Comparison of ENCODE assay signal across 21 cellular contexts in the genomic region with DNA sequence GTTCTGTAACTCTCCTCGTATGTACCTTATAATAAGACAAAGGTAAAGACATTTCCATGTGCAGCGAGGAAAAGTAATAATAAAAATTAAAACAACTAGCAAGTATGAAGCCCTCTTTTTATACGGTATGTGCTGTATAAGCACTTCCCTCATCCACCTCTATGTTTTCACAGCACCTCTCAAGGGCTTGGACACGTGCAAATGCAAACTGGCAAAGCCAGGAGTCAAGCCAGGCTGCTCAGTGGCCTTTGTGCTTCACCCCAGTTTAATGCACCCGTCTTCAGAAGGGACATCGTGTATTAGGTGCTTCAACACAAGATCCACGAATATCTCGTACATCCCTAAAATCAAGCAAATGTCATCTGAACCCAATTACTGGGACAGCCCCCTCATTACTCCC. TPM values are rescaled to one million over a fixed set of nuclear protein-coding genes. Genes with fewer than 3 reads are reported as not detected.
DNase-seq lines count a peak whose midpoint lies in the region; ATAC-seq and TF ChIP-seq lines count a peak whose summit lies in the region.
"Had no signal": no experiment of that assay in that cellular context is flagged by ENCODE, and none has a peak within 500 bp of the region (broad histone marks: within the 10 kb centered on the region; RNA-seq: fewer than 3 reads in every experiment).

No MANE protein-coding gene starts in this region.

- WGBS in thyroid gland, 2 donors = 31 to 45% methylated on average over 8 of the region's 8 CpGs

- intact Hi-C loops in thyroid gland (cut with DNase I) = no loop called here
- intact Hi-C loops in activated CD4-positive, alpha-beta T cell treated with anti-CD3 and anti-CD28 coated beads for 36 hours (cut with DNase I, micrococcal nuclease) = loop anchor here in 1 of 2 experiments (5.0 kb wide), 1 partner anchor 191 kb away; no protein-coding TSS in a partner anchor

- no peak for DNase-seq in activated T-cell treated with anti-CD3 and anti-CD28 coated beads, Interleukin-2, amount 50 U/mL, for 24 hours
- DNase-seq in activated T-cell treated with anti-CD3 and anti-CD28 coated beads, Interleukin-2, amount 50 U/mL, for 4 hours = no peak
- DNase-seq in WTC11 (ENCODE audit: low spot score) (no peak), immature natural killer cell (no peak), thyroid gland (peak; percentile 75 to 79)
- no peak for DNase-seq in activated CD4-positive, alpha-beta T cell treated with anti-CD3 and anti-CD28 coated beads for 36 hours
- DNase-seq: effector memory CD4-positive, alpha-beta T cell; foreskin melanocyte; GDM1; Karpas-422; mucosa of descending colon; MV-4-11; stimulated activated CD4-positive, alpha-beta T cell treated with anti-CD3 and anti-CD28 coated beads, Interleukin-12 subunit alpha, Interleukin-12 subunit beta, amount 100 ng/mL, for 4 hours; upper lobe of right lung had no signal

- no peaks in the 10 kb centered on the region for H3K9me3 Mint-ChIP-seq in activated T-cell treated with anti-CD3 and anti-CD28 coated beads, Interleukin-2, amount 50 U/mL, for 24 hours
- H3K9me3 Mint-ChIP-seq in activated T-cell treated with anti-CD3 and anti-CD28 coated beads, Interleukin-2, amount 50 U/mL, for 4 hours = no peaks in the 10 kb centered on the region
- H3K9me3 Mint-ChIP-seq in WTC11 (no peaks in the 10 kb centered on the region), immature natural killer cell (no peaks in the 10 kb centered on the region)
- no peaks in the 10 kb centered on the region for H3K9me3 Mint-ChIP-seq in activated CD4-positive, alpha-beta T cell treated with anti-CD3 and anti-CD28 coated beads for 36 hours (ENCODE audit: low read depth)

- no peak overlapping the region for H3K27ac Mint-ChIP-seq in activated T-cell treated with anti-CD3 and anti-CD28 coated beads, Interleukin-2, amount 50 U/mL, for 24 hours
- H3K27ac Mint-ChIP-seq in WTC11 (no peak overlapping the region), immature natural killer cell (no peak overlapping the region)
- no peak overlapping the region for H3K27ac Mint-ChIP-seq in activated CD4-positive, alpha-beta T cell treated with anti-CD3 and anti-CD28 coated beads for 36 hours
- H3K27ac Mint-ChIP-seq: activated naive CD4-positive, alpha-beta T cell treated with anti-CD3 and anti-CD28 coated beads, Interleukin-2, amount 50 U/mL, for 72 hours had no signal

- H3K27me3 ChIP-seq in thyroid gland = no peaks in the 10 kb centered on the region
- H3K27me3 ChIP-seq: ovary had no signal

- ATAC-seq in activated T-cell treated with anti-CD3 and anti-CD28 coated beads, Interleukin-2, amount 50 U/mL, for 4 hours = no peak
- ATAC-seq in WTC11 (no peak), HG03095 (IDR thresholded peaks at IDR 0.05; ENCODE audit: unreplicated experiment) (no peak), HG03439 (IDR thresholded peaks at IDR 0.05; ENCODE audit: unreplicated experiment) (no peak)
- ATAC-seq in activated CD4-positive, alpha-beta T cell treated with anti-CD3 and anti-CD28 coated beads for 36 hours = no peak
- ATAC-seq: esophagus mucosa, HCT116, mucosa of descending colon had no signal

- TF ChIP-seq POLR2A in thyroid gland (IDR thresholded peaks at IDR 0.05) = peak in 1 of 2 donors; percentile 40

- CTCF ChIA-PET in WTC11 (lab: Charles Lee) = interaction anchor here (0.6 kb wide), 1 partner anchor 1653 kb away, joined by 3 read pairs; no protein-coding TSS in a partner anchor
- CTCF ChIA-PET in activated CD4-positive, alpha-beta T cell treated with anti-CD3 and anti-CD28 coated beads for 36 hours (lab: Charles Lee) = no interaction called here

- TF ChIP-seq CTCF in WTC11 (IDR thresholded peaks at IDR 0.05) = no peak
- TF ChIP-seq CTCF in thyroid gland (IDR thresholded peaks at IDR 0.05) = no peak

- H3K36me3 ChIP-seq in thyroid gland = no peaks in the 10 kb centered on the region
- H3K36me3 ChIP-seq: ovary, upper lobe of right lung had no signal

- no peaks in the 10 kb centered on the region for H3K9me3 ChIP-seq in thyroid gland
- H3K9me3 ChIP-seq: mucosa of descending colon, ovary, upper lobe of right lung had no signal

- no peaks in the 10 kb centered on the region for H3K36me3 Mint-ChIP-seq in activated T-cell treated with anti-CD3 and anti-CD28 coated beads, Interleukin-2, amount 50 U/mL, for 24 hours (ENCODE audit: low read depth)
- H3K36me3 Mint-ChIP-seq in activated T-cell treated with anti-CD3 and anti-CD28 coated beads, Interleukin-2, amount 50 U/mL, for 4 hours (ENCODE audit: insufficient read depth) = no peaks in the 10 kb centered on the region
- H3K36me3 Mint-ChIP-seq in WTC11 (no peaks in the 10 kb centered on the region), immature natural killer cell (peaks cover 0 to 8% (median 8%) of the 10 kb centered on the region in 3 donors)
- no peaks in the 10 kb centered on the region for H3K36me3 Mint-ChIP-seq in activated CD4-positive, alpha-beta T cell treated with anti-CD3 and anti-CD28 coated beads for 36 hours (ENCODE audit: low read depth)

- peak overlapping the region in 1 of 3 donors; percentile 34 for H3K4me3 ChIP-seq in thyroid gland (replicated peaks in 1 of 3)
- H3K4me3 ChIP-seq: hepatocyte, mucosa of descending colon had no signal

- H3K4me1 ChIP-seq in thyroid gland = peaks cover 0 to 6% of the 10 kb centered on the region in 2 donors

- H3K4me1 Mint-ChIP-seq in activated T-cell treated with anti-CD3 and anti-CD28 coated beads, Interleukin-2, amount 50 U/mL, for 24 hours (ENCODE audit: low read depth) = peaks cover 18% of the 10 kb centered on the region
- H3K4me1 Mint-ChIP-seq in activated T-cell treated with anti-CD3 and anti-CD28 coated beads, Interleukin-2, amount 50 U/mL, for 4 hours (ENCODE audit: low read depth) = peaks cover 6% of the 10 kb centered on the region
- peaks cover 34% of the 10 kb centered on the region for H3K4me1 Mint-ChIP-seq in WTC11
- peaks cover 8 to 12% of the 10 kb centered on the region in 2 donors for H3K4me1 Mint-ChIP-seq in immature natural killer cell
- peaks cover 6% of the 10 kb centered on the region for H3K4me1 Mint-ChIP-seq in activated CD4-positive, alpha-beta T cell treated with anti-CD3 and anti-CD28 coated beads for 36 hours

- POLR2A ChIA-PET in WTC11 (lab: Charles Lee) = no interaction called here
- POLR2A ChIA-PET in activated CD4-positive, alpha-beta T cell treated with anti-CD3 and anti-CD28 coated beads for 36 hours (lab: Charles Lee) = no interaction called here

- peaks cover 87% of the 10 kb centered on the region for H3K27me3 Mint-ChIP-seq in activated T-cell treated with anti-CD3 and anti-CD28 coated beads, Interleukin-2, amount 50 U/mL, for 24 hours
- H3K27me3 Mint-ChIP-seq in activated T-cell treated with anti-CD3 and anti-CD28 coated beads, Interleukin-2, amount 50 U/mL, for 4 hours (ENCODE audit: low read depth) = peaks cover 45% of the 10 kb centered on the region
- H3K27me3 Mint-ChIP-seq in WTC11 (ENCODE audit: low read depth) (peaks cover 62% of the 10 kb centered on the region), immature natural killer cell (ENCODE audit: low read depth in 3 of 3) (peaks cover 15 to 33% (median 19%) of the 10 kb centered on the region in 3 donors)
- H3K27me3 Mint-ChIP-seq in activated CD4-positive, alpha-beta T cell treated with anti-CD3 and anti-CD28 coated beads for 36 hours = peaks cover 55% of the 10 kb centered on the region

- peak overlapping the region; percentile 15 to 61 (median 48) for H3K27ac ChIP-seq in thyroid gland
- H3K27ac ChIP-seq: hepatocyte, ovary, upper lobe of right lung had no signal

- H3K4me3 Mint-ChIP-seq in activated T-cell treated with anti-CD3 and anti-CD28 coated beads, Interleukin-2, amount 50 U/mL, for 24 hours = peak overlapping the region; percentile 41
- H3K4me3 Mint-ChIP-seq in activated T-cell treated with anti-CD3 and anti-CD28 coated beads, Interleukin-2, amount 50 U/mL, for 4 hours = no peak overlapping the region
- H3K4me3 Mint-ChIP-seq in WTC11 (peak overlapping the region; percentile 63), immature natural killer cell (peak overlapping the region in 4 of 5 donors; percentile 21 to 48 (median 42))
- H3K4me3 Mint-ChIP-seq in activated CD4-positive, alpha-beta T cell treated with anti-CD3 and anti-CD28 coated beads for 36 hours = no peak overlapping the region

TF ChIP-seq in WTC11, 78 proteins besides CTCF, POLR2A, EP300 and RAD21:
- TF ChIP-seq, protein P1, sequence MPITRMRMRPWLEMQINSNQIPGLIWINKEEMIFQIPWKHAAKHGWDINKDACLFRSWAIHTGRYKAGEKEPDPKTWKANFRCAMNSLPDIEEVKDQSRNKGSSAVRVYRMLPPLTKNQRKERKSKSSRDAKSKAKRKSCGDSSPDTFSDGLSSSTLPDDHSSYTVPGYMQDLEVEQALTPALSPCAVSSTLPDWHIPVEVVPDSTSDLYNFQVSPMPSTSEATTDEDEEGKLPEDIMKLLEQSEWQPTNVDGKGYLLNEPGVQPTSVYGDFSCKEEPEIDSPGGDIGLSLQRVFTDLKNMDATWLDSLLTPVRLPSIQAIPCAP (CRISPR knock-in tag; IDR thresholded peaks at IDR 0.05) = no peak
- TF ChIP-seq FOXK1 (CRISPR knock-in tag; IDR thresholded peaks at IDR 0.05) = no peak

RNA-seq across cellular contexts. Expression of gene DGKI, which starts 1.3 kb away (rescaled TPM):
- 1 to 10 TPM; 1.2 to 4.3 (median 1.3) TPM for total RNA-seq in activated T-cell treated with anti-CD3 and anti-CD28 coated beads, Interleukin-2, amount 50 U/mL, for 4 hours
- total RNA-seq in WTC11 (2021) (0.30 to 0.79 TPM (median 0.46 TPM) in 3 replicates), thyroid gland (10 to 100 TPM; 45.1 to 71.0 (median 48.7) TPM)
- not detected for polyA plus RNA-seq in immature natural killer cell
- total RNA-seq in activated CD4-positive, alpha-beta T cell treated with anti-CD3 and anti-CD28 coated beads for 36 hours = 1 to 10 TPM; 2.9 to 3.0 TPM

Comparison
In these comparisons a context has a peak if more than half of its experiments do, and no peak if none do; other contexts are left out.
1. H3K4me3 Mint-ChIP-seq: peak in activated T-cell treated with anti-CD3 and anti-CD28 coated beads, Interleukin-2, amount 50 U/mL, for 24 hours (single experiment), WTC11 (single experiment) and immature natural killer cell (4 of 5); none in activated T-cell treated with anti-CD3 and anti-CD28 coated beads, Interleukin-2, amount 50 U/mL, for 4 hours (single experiment) and activated CD4-positive, alpha-beta T cell treated with anti-CD3 and anti-CD28 coated beads for 36 hours (single experiment).
2. DNase-seq: peak in thyroid gland (2 of 2); none in activated T-cell treated with anti-CD3 and anti-CD28 coated beads, Interleukin-2, amount 50 U/mL, for 24 hours (single experiment), activated T-cell treated with anti-CD3 and anti-CD28 coated beads, Interleukin-2, amount 50 U/mL, for 4 hours (single experiment), WTC11 (single experiment), immature natural killer cell (0 of 3) and activated CD4-positive, alpha-beta T cell treated with anti-CD3 and anti-CD28 coated beads for 36 hours (single experiment).
3. RNA of gene DGKI, which starts 1.3 kb away (total RNA-seq): 45.1 to 71.0 TPM in thyroid gland; 2.9 to 3.0 TPM in activated CD4-positive, alpha-beta T cell treated with anti-CD3 and anti-CD28 coated beads for 36 hours, 1.2 to 4.3 TPM in activated T-cell treated with anti-CD3 and anti-CD28 coated beads, Interleukin-2, amount 50 U/mL, for 4 hours and 0.30 to 0.79 TPM in WTC11; every median in the first group is over 4 times any median in the second.